ENCODE assay signal across 9 cellular contexts in genomic region chr6:110877154-110877564, GRCh38. TPM values are rescaled to one million over a fixed set of nuclear protein-coding genes. Genes with fewer than 3 reads are reported as not detected.
DNase-seq lines count a peak whose midpoint lies in the region; ATAC-seq, FAIRE-seq and TF ChIP-seq lines count a peak whose summit lies in the region.
"Had no signal": no experiment of that assay in that cellular context is flagged by ENCODE, and none has a peak within 500 bp of the region (broad histone marks: within the 10 kb centered on the region; RNA-seq: fewer than 3 reads in every experiment).

No MANE protein-coding gene starts in this region.

- H3K36me3 Mint-ChIP-seq in activated CD4-positive, alpha-beta T cell treated with anti-CD3 and anti-CD28 coated beads for 36 hours (ENCODE audit: low read depth) = peaks cover 35% of the 10 kb centered on the region
- peaks cover 22 to 31% of the 10 kb centered on the region in 2 donors for H3K36me3 Mint-ChIP-seq in activated naive CD4-positive, alpha-beta T cell treated with anti-CD3 and anti-CD28 coated beads, Interleukin-2, amount 50 U/mL, for 72 hours

- no peak for DNase-seq in activated CD4-positive, alpha-beta T cell treated with anti-CD3 and anti-CD28 coated beads for 36 hours
- DNase-seq in activated CD4-positive, alpha-beta T cell treated with anti-CD3 and anti-CD28 coated beads, Interleukin-2, amount 50 U/mL, for 4 hours = no peak
- DNase-seq in activated naive CD4-positive, alpha-beta T cell treated with anti-CD3 and anti-CD28 coated beads, Interleukin-2, amount 50 U/mL, for 72 hours (ENCODE audit: low spot score in 2 of 2) = no peak
- no peak for DNase-seq in kidney
- no peak for DNase-seq in suprapubic skin (ENCODE audit: low spot score in 2 of 2)
- no peak for DNase-seq in DMS153 treated with DMSO at 0.1 percent for 48 hours (lab: John Stamatoyannopoulos, UW; ENCODE audit: unreplicated experiment)
- DNase-seq in SW 1271 (lab: John Stamatoyannopoulos, UW) = no peak

- CTCF ChIA-PET in activated CD4-positive, alpha-beta T cell treated with anti-CD3 and anti-CD28 coated beads for 36 hours (lab: Charles Lee) = interaction anchor here (1.2 to 2.6 kb wide), 7 partner anchors 10 to 195 kb away, joined by 4 to 28 read pairs (median 14); partner anchors contain the start of gene CDK19

- H3K4me3 ChIP-seq in kidney (ENCODE audit: low read length in 2 of 2) = peak overlapping the region; percentile 76 to 85
- peak overlapping the region; percentile 97 for H3K4me3 ChIP-seq in suprapubic skin

- TF ChIP-seq CTCF in kidney (IDR thresholded peaks at IDR 0.05; ENCODE audit: borderline replicate concordance, extremely low read depth, insufficient read depth) = no peak
- TF ChIP-seq CTCF in suprapubic skin (IDR thresholded peaks at IDR 0.05) = no peak

- peaks cover 51% of the 10 kb centered on the region for H3K4me1 Mint-ChIP-seq in activated CD4-positive, alpha-beta T cell treated with anti-CD3 and anti-CD28 coated beads for 36 hours

- no peak for ATAC-seq in activated CD4-positive, alpha-beta T cell treated with anti-CD3 and anti-CD28 coated beads for 36 hours
- no peak for ATAC-seq in activated naive CD4-positive, alpha-beta T cell treated with anti-CD3 and anti-CD28 coated beads, Interleukin-2, amount 50 U/mL, for 72 hours
- ATAC-seq in HG02970 (IDR thresholded peaks at IDR 0.05; ENCODE audit: low FRiP score, unreplicated experiment) = no peak

- intact Hi-C loops in activated CD4-positive, alpha-beta T cell treated with anti-CD3 and anti-CD28 coated beads for 36 hours (cut with DNase I, micrococcal nuclease) = loop anchor here (2.0 to 10.0 kb wide), 7 partner anchors 82 to 1392 kb away; partner anchors contain the start of genes AK9 (in 1 of the 2), FIG4 (in 1 of the 2), FYN (in 1 of the 2) and GTF3C6 (in 1 of the 2)
- intact Hi-C loops in kidney (cut with DNase I) = no loop called here

- 60% methylated on average over 8 of the region's 8 CpGs for WGBS in suprapubic skin

- no peak overlapping the region for H3K27ac ChIP-seq in kidney (ENCODE audit: low read depth in 2 of 2, low read length in 2 of 2)
- H3K27ac ChIP-seq in suprapubic skin = peak overlapping the region; percentile 96

- H3K4me3 Mint-ChIP-seq in activated CD4-positive, alpha-beta T cell treated with anti-CD3 and anti-CD28 coated beads for 36 hours = peak overlapping the region; percentile 93

- peak overlapping the region; percentile 91 for H3K27ac Mint-ChIP-seq in activated CD4-positive, alpha-beta T cell treated with anti-CD3 and anti-CD28 coated beads for 36 hours
- H3K27ac Mint-ChIP-seq in activated naive CD4-positive, alpha-beta T cell treated with anti-CD3 and anti-CD28 coated beads, Interleukin-2, amount 50 U/mL, for 72 hours = peak overlapping the region; percentile 96 to 98

- peaks cover 3 to 19% of the 10 kb centered on the region in 2 donors for H3K4me1 ChIP-seq in kidney (ENCODE audit: control insufficient read depth in 1 of 2, insufficient read depth in 1 of 2, low read depth in 1 of 2, low read length in 2 of 2)
- peaks cover 56% of the 10 kb centered on the region for H3K4me1 ChIP-seq in suprapubic skin

- H3K9ac ChIP-seq in kidney (ENCODE audit: low read length in 2 of 2) = peak overlapping the region in 1 of 2 donors; percentile 82

- H3K27me3 ChIP-seq in suprapubic skin = no peaks in the 10 kb centered on the region

- POLR2A ChIA-PET in activated CD4-positive, alpha-beta T cell treated with anti-CD3 and anti-CD28 coated beads for 36 hours (lab: Charles Lee) = interaction anchor here (1.0 to 7.4 kb wide), 6 partner anchors 9 to 127 kb away, joined by 3 to 231 read pairs (median 15); partner anchors contain the start of genes CDK19 and GTF3C6

- TF ChIP-seq POLR2A in suprapubic skin (IDR thresholded peaks at IDR 0.05) = no peak

- no peaks in the 10 kb centered on the region for H3K9me3 ChIP-seq in kidney (ENCODE audit: control insufficient read depth in 1 of 2, low read length in 2 of 2)
- no peaks in the 10 kb centered on the region for H3K9me3 ChIP-seq in suprapubic skin

- H3K36me3 ChIP-seq in kidney (ENCODE audit: control insufficient read depth in 1 of 2, insufficient read depth in 2 of 2, low read length in 2 of 2) (no peaks in the 10 kb centered on the region), suprapubic skin (no peaks in the 10 kb centered on the region)

- H3K9me3 Mint-ChIP-seq in activated CD4-positive, alpha-beta T cell treated with anti-CD3 and anti-CD28 coated beads for 36 hours (ENCODE audit: low read depth) = no peaks in the 10 kb centered on the region
- H3K9me3 Mint-ChIP-seq in activated naive CD4-positive, alpha-beta T cell treated with anti-CD3 and anti-CD28 coated beads, Interleukin-2, amount 50 U/mL, for 72 hours = no peaks in the 10 kb centered on the region

- no peaks in the 10 kb centered on the region for H3K27me3 Mint-ChIP-seq in activated CD4-positive, alpha-beta T cell treated with anti-CD3 and anti-CD28 coated beads for 36 hours

- no peak for TF ChIP-seq EP300 in suprapubic skin (IDR thresholded peaks at IDR 0.05)

- FAIRE-seq in kidney (lab: Jason Lieb, UNC) = no peak
- FAIRE-seq: G401.6 had no signal

RNA-seq across cellular contexts. Expression of gene AMD1, which starts 2.6 kb away (rescaled TPM):
- total RNA-seq in activated CD4-positive, alpha-beta T cell treated with anti-CD3 and anti-CD28 coated beads for 36 hours = 100 to 1,000 TPM in 1 of 2 experiments, 10 to 100 TPM in 1; 90.5 to 127 TPM
- total RNA-seq in activated naive CD4-positive, alpha-beta T cell treated with anti-CD3 and anti-CD28 coated beads, Interleukin-2, amount 50 U/mL, for 72 hours = 10 to 100 TPM; 78.0 to 83.7 TPM
- total RNA-seq in kidney (72.3 TPM), suprapubic skin (10 to 100 TPM; 55.4 to 75.7 (median 69.3) TPM)
- 32.8 TPM for polyA plus RNA-seq in kidney (ENCODE audit: insufficient read depth, low read depth, low replicate concordance)
